Comparison of ENCODE assay signal across 10 cellular contexts in the genomic region with DNA sequence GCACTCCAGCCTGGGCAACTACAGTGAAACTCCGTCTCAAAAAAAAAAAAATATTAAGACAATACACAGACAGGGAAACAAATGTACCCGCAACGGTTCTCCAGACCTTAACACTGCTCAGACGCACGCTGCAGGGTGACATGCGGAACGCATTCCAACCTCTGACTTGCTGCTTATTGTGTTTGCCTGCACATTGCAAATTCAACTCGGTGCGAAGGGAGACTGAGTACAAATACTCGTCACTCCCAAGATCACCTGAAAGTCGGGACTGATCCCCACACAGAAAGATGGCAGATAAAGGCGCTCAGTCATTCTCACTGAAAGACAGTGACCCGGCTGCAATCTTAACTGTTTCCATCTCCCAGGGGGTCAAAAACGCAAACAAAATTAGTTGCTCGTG. TPM values are rescaled to one million over a fixed set of nuclear protein-coding genes. Genes with fewer than 3 reads are reported as not detected.
DNase-seq lines count a peak whose midpoint lies in the region; ATAC-seq and TF ChIP-seq lines count a peak whose summit lies in the region.
"Had no signal": no experiment of that assay in that cellular context is flagged by ENCODE, and none has a peak within 500 bp of the region (broad histone marks: within the 10 kb centered on the region; RNA-seq: fewer than 3 reads in every experiment).

No MANE protein-coding gene starts in this region.

- peak overlapping the region; percentile 74 for H2AFZ ChIP-seq in GM23248

- no peaks in the 10 kb centered on the region for H3F3A ChIP-seq in GM23248 (ENCODE audit: insufficient read depth)

- ATAC-seq in T-helper 17 cell (no peak), foreskin keratinocyte (no peak), HG02981 (IDR thresholded peaks at IDR 0.05; ENCODE audit: unreplicated experiment) (no peak), GM18870 (IDR thresholded peaks at IDR 0.05; ENCODE audit: unreplicated experiment) (no peak)

- no peaks in the 10 kb centered on the region for H3K36me3 Mint-ChIP-seq in T-helper 17 cell (ENCODE audit: low read depth)

- peaks cover 25% of the 10 kb centered on the region for H3K4me1 Mint-ChIP-seq in T-helper 17 cell

- H3K9ac ChIP-seq in GM23248, result peak overlapping the region; percentile 93

- in situ Hi-C loops in GM23248 (cut with MboI), result no loop called here

- peak; percentile 47 for DNase-seq in GM23248
- no peak for DNase-seq in T-helper 17 cell
- DNase-seq in foreskin keratinocyte, result no peak
- DNase-seq in skeletal muscle cell (ENCODE audit: low read depth), result no peak
- no peak for DNase-seq in NK-92 (lab: John Stamatoyannopoulos, UW; ENCODE audit: unreplicated experiment)
- no peak for DNase-seq in stimulated activated naive CD4-positive, alpha-beta T cell treated with Interleukin-2 at 50 U/mL for 16 hours (lab: John Stamatoyannopoulos, UW)
- DNase-seq: MV-4-11; stimulated activated CD4-positive, alpha-beta T cell treated with anti-CD3 and anti-CD28 coated beads, Interleukin-4, amount 100 ng/mL, for 4 hours had no signal

- H3K9me3 ChIP-seq in GM23248 (ENCODE audit: low read depth) (no peaks in the 10 kb centered on the region), T-helper 17 cell (ENCODE audit: control insufficient read depth, low read length, poor library complexity, severe bottlenecking) (no peaks in the 10 kb centered on the region)

- H3K27ac Mint-ChIP-seq in T-helper 17 cell, result peak overlapping the region; percentile 70

- 14 to 15% methylated on average over 15 of the region's 15 CpGs for WGBS in GM23248 (ENCODE audit: low coverage in 1 of 2, low lambda C conversion rate in 2 of 2, missing lambda C conversion rate in 2 of 2), 2 experiments

- H3K4me3 ChIP-seq in GM23248, result peak overlapping the region; percentile 84
- peak overlapping the region; percentile 73 for H3K4me3 ChIP-seq in skeletal muscle cell (ENCODE audit: low read depth, low read length)

- H3K79me2 ChIP-seq in GM23248 (ENCODE audit: insufficient read depth), result peaks cover 57% of the 10 kb centered on the region

- H3K4me2 ChIP-seq in GM23248 (ENCODE audit: unreplicated experiment), result peak overlapping the region; percentile 80

- no peaks in the 10 kb centered on the region for H3K27me3 Mint-ChIP-seq in T-helper 17 cell

- H3K4me1 ChIP-seq in GM23248 (ENCODE audit: insufficient read depth) (peaks cover 19% of the 10 kb centered on the region), foreskin keratinocyte (no peaks in the 10 kb centered on the region)

- no peak for TF ChIP-seq CTCF in foreskin keratinocyte (conservative IDR thresholded peaks at IDR 0.05)

- no peaks in the 10 kb centered on the region for H3K9me2 ChIP-seq in GM23248 (ENCODE audit: insufficient read depth)

- no peaks in the 10 kb centered on the region for H3K36me3 ChIP-seq in GM23248 (ENCODE audit: low read depth)

- no peaks in the 10 kb centered on the region for H3K27me3 ChIP-seq in GM23248 (replicated peaks; ENCODE audit: insufficient read depth)
- H3K27me3 ChIP-seq in foreskin keratinocyte, result no peaks in the 10 kb centered on the region

- H3K4me3 Mint-ChIP-seq in T-helper 17 cell, result peak overlapping the region; percentile 61

- H3K27ac ChIP-seq in GM23248, result peak overlapping the region; percentile 50
- H3K27ac ChIP-seq in foreskin keratinocyte, result peak overlapping the region; percentile 91

- no peaks in the 10 kb centered on the region for H4K20me1 ChIP-seq in GM23248 (ENCODE audit: insufficient read depth)

RNA-seq across cellular contexts. Expression of a gene that starts 0.8 kb away (rescaled TPM):
- 37.3 and 39.3 TPM in 2 replicates for total RNA-seq in GM23248 (2014; rRNA removed; shearing (Covaris generic))
- 31.7 and 33.6 TPM in 2 replicates for polyA plus RNA-seq in GM23248 (2016; fragmentation: Nextera tagmentation; extraction: Ambion mirVana)
- total RNA-seq in T-helper 17 cell, result 100 to 1,000 TPM in 1 of 2 donors, 10 to 100 TPM in 1; 93.9 to 113 TPM
- total RNA-seq in foreskin keratinocyte, result 32.2 and 37.7 TPM in 2 replicates
- 25.2 and 28.2 TPM in 2 replicates for polyA plus RNA-seq in foreskin keratinocyte

RNA-seq across cellular contexts. Expression of a gene that starts 14.7 kb away (rescaled TPM):
- not detected in 2 replicates for total RNA-seq in GM23248 (2014; rRNA removed; shearing (Covaris generic))
- polyA plus RNA-seq in GM23248 (2016; fragmentation: Nextera tagmentation; extraction: Ambion mirVana) (0.18 TPM in 1 of 2 replicates, not detected in the other), foreskin keratinocyte (not detected in 2 replicates)
- total RNA-seq in T-helper 17 cell (not detected), foreskin keratinocyte (not detected in 2 replicates)

RNA-seq across cellular contexts. Expression of a gene that starts 19.1 kb away (rescaled TPM):
- total RNA-seq in GM23248 (2014; rRNA removed; shearing (Covaris generic)), result 24.7 and 29.3 TPM in 2 replicates
- polyA plus RNA-seq in GM23248 (2016; fragmentation: Nextera tagmentation; extraction: Ambion mirVana) (28.5 and 30.5 TPM in 2 replicates), foreskin keratinocyte (39.8 and 44.7 TPM in 2 replicates)
- total RNA-seq in T-helper 17 cell (10 to 100 TPM; 36.4 to 39.7 TPM), foreskin keratinocyte (36.4 and 37.9 TPM in 2 replicates)

RNA-seq across cellular contexts. Expression of a gene that starts 29.7 kb away (rescaled TPM):
- total RNA-seq in GM23248 (2014; rRNA removed; shearing (Covaris generic)), result not detected in 2 replicates
- polyA plus RNA-seq in GM23248 (2016; fragmentation: Nextera tagmentation; extraction: Ambion mirVana), result 0.09 and 0.18 TPM in 2 replicates
- 1 to 10 TPM; 1.3 to 3.6 TPM for total RNA-seq in T-helper 17 cell
- 0.07 and 0.14 TPM in 2 replicates for total RNA-seq in foreskin keratinocyte
- polyA plus RNA-seq in foreskin keratinocyte, result 0.22 and 0.28 TPM in 2 replicates

RNA-seq across cellular contexts. Expression of a gene that starts 43.2 kb away (rescaled TPM):
- not detected in 2 replicates for total RNA-seq in GM23248 (2014; rRNA removed; shearing (Covaris generic))
- polyA plus RNA-seq in GM23248 (2016; fragmentation: Nextera tagmentation; extraction: Ambion mirVana), result not detected in 2 replicates
- total RNA-seq in T-helper 17 cell, result not detected
- total RNA-seq in foreskin keratinocyte, result not detected in 2 replicates
- not detected in 2 replicates for polyA plus RNA-seq in foreskin keratinocyte
